In genomic region chr15:49169880-49170597, GRCh38 we compare ENCODE assay signal across 1 cellular context.
TF ChIP-seq lines count a peak whose summit lies in the region.

Gene GALK2, plus strand, starts transcription at chr15:49170247. Its CDS starts 76 bp downstream, at chr15:49170323.

TF ChIP-seq in HepG2, 621 proteins besides CTCF, POLR2A, EP300 and RAD21 (continued from another document and continues in another):
- TF ChIP-seq FOSL1 (CRISPR knock-in tag; IDR thresholded peaks at IDR 0.05; ENCODE audit: borderline replicate concordance) (no peak), BORCS8-MEF2B (CRISPR knock-in tag; IDR thresholded peaks at IDR 0.05) (peak; percentile 80), ELF3 (CRISPR knock-in tag; IDR thresholded peaks at IDR 0.05) (peak; percentile 75), TEF (CRISPR knock-in tag; IDR thresholded peaks at IDR 0.05) (no peak), NR3C1 (CRISPR knock-in tag; IDR thresholded peaks at IDR 0.05) (no peak), FIP1L1 (IDR thresholded peaks at IDR 0.05; ENCODE audit: borderline replicate concordance, insufficient read depth, low read depth, low read length) (no peak), ZBTB39 (CRISPR knock-in tag; IDR thresholded peaks at IDR 0.05) (no peak), ZBTB1 (CRISPR knock-in tag; IDR thresholded peaks at IDR 0.05; ENCODE audit: borderline replicate concordance) (no peak), MYNN (CRISPR knock-in tag; IDR thresholded peaks at IDR 0.05; ENCODE audit: low read depth) (no peak), PAWR (CRISPR knock-in tag; IDR thresholded peaks at IDR 0.05; ENCODE audit: borderline replicate concordance) (no peak), HNRNPLL (IDR thresholded peaks at IDR 0.05; ENCODE audit: low read depth, low read length, poor library complexity, severe bottlenecking) (peak; percentile 68), DMTF1 (CRISPR knock-in tag; IDR thresholded peaks at IDR 0.05) (0 out of 2 replicates have a peak, but pooled peaks have one; percentile 73), ZNF350 (CRISPR knock-in tag; IDR thresholded peaks at IDR 0.05; ENCODE audit: borderline replicate concordance, low read depth) (peak; percentile 79; the same call in 1 of the 2 replicates), HOXA9 (CRISPR knock-in tag; IDR thresholded peaks at IDR 0.05; ENCODE audit: borderline replicate concordance) (no peak), ZNF780A (CRISPR knock-in tag; IDR thresholded peaks at IDR 0.05) (no peak), BCL6 (CRISPR knock-in tag; IDR thresholded peaks at IDR 0.05) (0 out of 2 replicates have a peak, but pooled peaks have one; percentile 26), DPF2 (CRISPR knock-in tag; IDR thresholded peaks at IDR 0.05; ENCODE audit: borderline replicate concordance, low read depth) (no peak), TERF1 (CRISPR knock-in tag; IDR thresholded peaks at IDR 0.05) (no peak), ZNF180 (CRISPR knock-in tag; IDR thresholded peaks at IDR 0.05; ENCODE audit: borderline replicate concordance, low read depth) (no peak), NFAT5 (CRISPR knock-in tag; IDR thresholded peaks at IDR 0.05) (no peak), ZSCAN21 (CRISPR knock-in tag; IDR thresholded peaks at IDR 0.05; ENCODE audit: borderline replicate concordance) (peak; percentile 64; the same call in 1 of the 2 replicates), TRIM22 (IDR thresholded peaks at IDR 0.05) (no peak), PATZ1 (CRISPR knock-in tag; IDR thresholded peaks at IDR 0.05) (peak; percentile 30; the same call in 1 of the 2 replicates), ZBED4 (CRISPR knock-in tag; IDR thresholded peaks at IDR 0.05; ENCODE audit: borderline replicate concordance) (0 out of 2 replicates have a peak, but pooled peaks have one; percentile 11), ZNF839 (CRISPR knock-in tag; IDR thresholded peaks at IDR 0.05; ENCODE audit: borderline replicate concordance) (peak; percentile 71; the same call in 1 of the 2 replicates), ZBTB21 (CRISPR knock-in tag; IDR thresholded peaks at IDR 0.05) (no peak), KAT2B (IDR thresholded peaks at IDR 0.05; ENCODE audit: borderline replicate concordance, low read depth, low read length) (no peak), ZNF577 (CRISPR knock-in tag; IDR thresholded peaks at IDR 0.05; ENCODE audit: borderline replicate concordance, low read depth) (0 out of 2 replicates have a peak, but pooled peaks have one; percentile 69), ZNF333 (CRISPR knock-in tag; IDR thresholded peaks at IDR 0.05; ENCODE audit: borderline replicate concordance) (no peak), IKZF5 (CRISPR knock-in tag; IDR thresholded peaks at IDR 0.05) (peak; percentile 77; the same call in 1 of the 2 replicates), CCDC6 (CRISPR knock-in tag; IDR thresholded peaks at IDR 0.05) (peak; percentile 70), ZNF660 (CRISPR knock-in tag; IDR thresholded peaks at IDR 0.05; ENCODE audit: borderline replicate concordance, low read depth) (no peak), REPIN1 (CRISPR knock-in tag; IDR thresholded peaks at IDR 0.05; ENCODE audit: borderline replicate concordance, low read depth) (no peak)
